In genomic region chr4:26279446-26279845, GRCh38 we compare ENCODE assay signal across 28 cellular contexts.
"Had no signal": no experiment of that assay in that cellular context is flagged by ENCODE, and none has a peak within 500 bp of the region (broad histone marks: within the 10 kb centered on the region; RNA-seq: fewer than 3 reads in every experiment).

No MANE protein-coding gene starts in this region.

- H2AFZ ChIP-seq: neural progenitor cell, parathyroid adenoma had no signal

- H3K27me3 ChIP-seq: neural progenitor cell, ovary, right lobe of liver, spleen, suprapubic skin, testis, tibial artery, transverse colon, upper lobe of right lung, uterus had no signal

- ATAC-seq: natural killer cell; psoas muscle; right cardiac atrium; right lobe of liver; stimulated activated memory B cell treated with anti-CD40 and anti-IgM and Interleukin-4, amounts not matched to agents 10 μg/mL and 1 μg/mL and 100 μg/mL, for 72 hours; stimulated activated naive CD8-positive, alpha-beta T cell treated with anti-CD3 and anti-CD28 coated beads, Interleukin-15, amount 100 ng/mL, for 72 hours; stimulated activated naive CD8-positive, alpha-beta T cell treated with anti-CD3 and anti-CD28 coated beads, Interleukin-15, Interleukin-2, amounts not matched to agents 100 U/mL and 50 U/mL, for 24 hours; upper lobe of right lung had no signal

- DNase-seq: natural killer cell; occipital lobe; ovary; posterior cingulate gyrus; psoas muscle; right cardiac atrium; right lobe of liver; spleen; stimulated activated CD4-positive, alpha-beta T cell treated with anti-CD3 and anti-CD28 coated beads, Interleukin-12 subunit alpha, Interleukin-12 subunit beta, amount 100 ng/mL, for 4 hours; stimulated activated CD4-positive, alpha-beta T cell treated with anti-CD3 and anti-CD28 coated beads, Interleukin-1b, Interleukin-23, amount 100 ng/mL, for 48 hours; stimulated activated CD4-positive, alpha-beta T cell treated with anti-CD3 and anti-CD28 coated beads, Interleukin-4, amount 100 ng/mL, for 1 hour; stimulated activated CD4-positive, alpha-beta T cell treated with anti-CD3 and anti-CD28 coated beads, Interleukin-4, amount 100 ng/mL, for 4 hours; stimulated activated CD8-positive, alpha-beta memory T cell treated with anti-CD3 and anti-CD28 coated beads, Interleukin-4, amount 100 ng/mL, for 48 hours; stimulated activated naive CD4-positive, alpha-beta T cell; stimulated activated naive CD8-positive, alpha-beta T cell treated with anti-CD3 and anti-CD28 coated beads, Interleukin-15, amount 100 ng/mL, for 72 hours; stimulated activated naive CD8-positive, alpha-beta T cell treated with anti-CD3 and anti-CD28 coated beads, Interleukin-15, Interleukin-2, amounts not matched to agents 100 U/mL and 50 U/mL, for 24 hours; substantia nigra; testis; tibial artery; transverse colon; upper lobe of right lung; uterus had no signal

- H3K4me1 ChIP-seq: neural progenitor cell, parathyroid adenoma, psoas muscle, right lobe of liver, suprapubic skin, testis, transverse colon, upper lobe of right lung, uterus had no signal

- H3K9me3 ChIP-seq: ovary, psoas muscle, right lobe of liver, spleen, suprapubic skin, testis, tibial artery, transverse colon, upper lobe of right lung, uterus had no signal

- H3K27ac ChIP-seq: neural progenitor cell, ovary, parathyroid adenoma, psoas muscle, right lobe of liver, skin epidermis, spleen, suprapubic skin, testis, tibial artery, transverse colon, upper lobe of right lung, uterus had no signal

- H3K4me3 ChIP-seq: neural progenitor cell, ovary, psoas muscle, right lobe of liver, skin epidermis, smooth muscle cell, spleen, suprapubic skin, testis, tibial artery, transverse colon, upper lobe of right lung, uterus had no signal

- H3K9ac ChIP-seq: neural progenitor cell, parathyroid adenoma had no signal

- H3K36me3 ChIP-seq: neural progenitor cell, ovary, right lobe of liver, spleen, suprapubic skin, tibial artery, transverse colon, upper lobe of right lung, uterus had no signal

- H3K4me2 ChIP-seq: neural progenitor cell, smooth muscle cell had no signal
